Comparison of ENCODE assay signal across 22 cellular contexts in genomic region chr2:179438653-179439052, GRCh38.
DNase-seq lines count a peak whose midpoint lies in the region; ATAC-seq and TF ChIP-seq lines count a peak whose summit lies in the region.
"Had no signal": no experiment of that assay in that cellular context is flagged by ENCODE, and none has a peak within 500 bp of the region (broad histone marks: within the 10 kb centered on the region; RNA-seq: fewer than 3 reads in every experiment).

No MANE protein-coding gene starts in this region.

- no peak overlapping the region for H3K9ac ChIP-seq in neural cell (ENCODE audit: low read length)
- H3K9ac ChIP-seq: BLaER1 treated with 17β-estradiol and CSF1 and Interleukin-3, amounts not matched to agents 10 nM and 100 nM had no signal

- H2AFZ ChIP-seq in neural cell (ENCODE audit: low read depth, low read length), result no peak overlapping the region

- no peaks in the 10 kb centered on the region for H3K79me2 ChIP-seq in neural cell (replicated peaks; ENCODE audit: insufficient read depth, low read length)

- H3K9me3 ChIP-seq in neural cell (ENCODE audit: low read length), result no peaks in the 10 kb centered on the region
- H3K9me3 ChIP-seq: A549; BLaER1 treated with 17β-estradiol and CSF1 and Interleukin-3, amounts not matched to agents 10 nM and 100 nM had no signal

- H3K27me3 ChIP-seq in neural cell (ENCODE audit: insufficient read depth, low read depth, low read length), result no peaks in the 10 kb centered on the region
- H3K27me3 ChIP-seq: BLaER1 treated with 17β-estradiol and CSF1 and Interleukin-3, amounts not matched to agents 10 nM and 100 nM had no signal

- H3K4me2 ChIP-seq in neural cell (ENCODE audit: low read length), result no peak overlapping the region
- H3K4me2 ChIP-seq: A549; BLaER1 treated with 17β-estradiol and CSF1 and Interleukin-3, amounts not matched to agents 10 nM and 100 nM had no signal

- peak; percentile 97 for TF ChIP-seq EP300 in neural cell (conservative IDR thresholded peaks at IDR 0.05; ENCODE audit: poor library complexity, severe bottlenecking)

- no peak overlapping the region for H3K27ac Mint-ChIP-seq in effector memory CD8-positive, alpha-beta T cell
- H3K27ac Mint-ChIP-seq: CD4-positive, alpha-beta T cell had no signal

- no peaks in the 10 kb centered on the region for H3K36me3 ChIP-seq in neural cell (ENCODE audit: insufficient read depth, low read length)
- H3K36me3 ChIP-seq: BLaER1 treated with 17β-estradiol and CSF1 and Interleukin-3, amounts not matched to agents 10 nM and 100 nM had no signal

- peak overlapping the region; percentile 44 for H3K27ac ChIP-seq in neural cell (ENCODE audit: low read length)
- H3K27ac ChIP-seq: A549; BLaER1 treated with 17β-estradiol and CSF1 and Interleukin-3, amounts not matched to agents 10 nM and 100 nM; RWPE1 had no signal

- H3F3A ChIP-seq in neural cell (ENCODE audit: insufficient read depth, low read length, poor library complexity, severe bottlenecking), result no peaks in the 10 kb centered on the region

- TF ChIP-seq CTCF in neural cell (IDR thresholded peaks at IDR 0.05; ENCODE audit: poor library complexity, severe bottlenecking), result peak; percentile 26

- no peak overlapping the region for H3K4me3 Mint-ChIP-seq in effector memory CD8-positive, alpha-beta T cell
- H3K4me3 Mint-ChIP-seq: CD4-positive, alpha-beta T cell had no signal

- no peak for ATAC-seq in GM18868 (IDR thresholded peaks at IDR 0.05; ENCODE audit: unreplicated experiment)
- no peak for ATAC-seq in effector memory CD8-positive, alpha-beta T cell (replicated peaks)
- ATAC-seq: A549, HCT116, Panc1 had no signal

- H3K36me3 Mint-ChIP-seq in effector memory CD8-positive, alpha-beta T cell (ENCODE audit: insufficient read depth), result no peaks in the 10 kb centered on the region

- H3K27me3 Mint-ChIP-seq in effector memory CD8-positive, alpha-beta T cell, result no peaks in the 10 kb centered on the region

- TF ChIP-seq RAD21 in neural cell (conservative IDR thresholded peaks at IDR 0.05), result no peak

- no peaks in the 10 kb centered on the region for H4K20me1 ChIP-seq in neural cell (ENCODE audit: insufficient read depth)
- H4K20me1 ChIP-seq: BLaER1 treated with 17β-estradiol and CSF1 and Interleukin-3, amounts not matched to agents 10 nM and 100 nM had no signal

- DNase-seq in NCI-H82 (lab: John Stamatoyannopoulos, UW), result peak; percentile 19
- DNase-seq in NCI-H82 treated with DMSO at 0.1 percent for 48 hours (lab: John Stamatoyannopoulos, UW; ENCODE audit: unreplicated experiment), result no peak
- DNase-seq in NCI-H1417 treated with DMSO at 0.1 percent for 48 hours (lab: John Stamatoyannopoulos, UW), result peak; percentile 4
- DNase-seq in SK-N-DZ (ENCODE audit: low spot score), result peak; percentile 43
- no peak for DNase-seq in effector memory CD8-positive, alpha-beta T cell
- DNase-seq in NCI-H128 (lab: John Stamatoyannopoulos, UW; ENCODE audit: unreplicated experiment), result no peak
- DNase-seq: AML-193; CD4-positive, alpha-beta T cell; Karpas-422; MV-4-11; NCI-H1105; NCI-H1694; NCI-H2029 treated with DMSO at 0.1 percent for 48 hours; NCI-H774; SHP77 had no signal

- peaks cover 0 to 7% of the 10 kb centered on the region in 2 donors for H3K9me3 Mint-ChIP-seq in effector memory CD8-positive, alpha-beta T cell
- H3K9me3 Mint-ChIP-seq: CD4-positive, alpha-beta T cell had no signal

- peak overlapping the region; percentile 23 for H3K4me3 ChIP-seq in neural cell (ENCODE audit: low read length)
- H3K4me3 ChIP-seq: A549; BLaER1 treated with 17β-estradiol and CSF1 and Interleukin-3, amounts not matched to agents 10 nM and 100 nM had no signal

- no peaks in the 10 kb centered on the region for H3K9me2 ChIP-seq in neural cell (ENCODE audit: insufficient read depth, low read length)

- no peaks in the 10 kb centered on the region for H3K4me1 Mint-ChIP-seq in effector memory CD8-positive, alpha-beta T cell (ENCODE audit: low read depth in 2 of 2)

TF ChIP-seq in neural cell, 6 proteins besides CTCF, POLR2A, EP300 and RAD21:
- TF ChIP-seq MXI1 (conservative IDR thresholded peaks at IDR 0.05; ENCODE audit: poor library complexity, severe bottlenecking) (no peak), EZH2 (IDR thresholded peaks at IDR 0.05; ENCODE audit: borderline replicate concordance, insufficient read depth, low read length, poor library complexity, severe bottlenecking) (no peak), POLR2AphosphoS5 (IDR thresholded peaks at IDR 0.05) (peak; percentile 97), REST (IDR thresholded peaks at IDR 0.05; ENCODE audit: borderline replicate concordance) (peak; percentile 99), SMC3 (conservative IDR thresholded peaks at IDR 0.05; ENCODE audit: poor library complexity) (peak; percentile 33), TAF1 (IDR thresholded peaks at IDR 0.05; ENCODE audit: low read depth) (no peak)

Comparison
In these comparisons a context has a peak if more than half of its experiments do, and no peak if none do; other contexts are left out.
1. DNase-seq: peak in NCI-H82 (single experiment), NCI-H1417 treated with DMSO at 0.1 percent for 48 hours (single experiment) and SK-N-DZ (single experiment); none in NCI-H82 treated with DMSO at 0.1 percent for 48 hours (single experiment), effector memory CD8-positive, alpha-beta T cell (0 of 3) and NCI-H128 (single experiment).